ENCODE assay signal across 1 cellular context in genomic region chr2:238290715-238291549, GRCh38.
TF ChIP-seq lines count a peak whose summit lies in the region.

No MANE protein-coding gene starts in this region.

TF ChIP-seq in IMR-90, 13 proteins besides CTCF, POLR2A, EP300 and RAD21:
- TF ChIP-seq MAZ (IDR thresholded peaks at IDR 0.05; ENCODE audit: borderline replicate concordance, low read depth, low read length) = no peak
- no peak for TF ChIP-seq NFE2L2 (IDR thresholded peaks at IDR 0.05; ENCODE audit: low read depth, low read length)
- no peak for TF ChIP-seq SMC3 (IDR thresholded peaks at IDR 0.05; ENCODE audit: low read depth, low read length)
- no peak for TF ChIP-seq CEBPB (IDR thresholded peaks at IDR 0.05; ENCODE audit: low read depth, low read length)
- no peak for TF ChIP-seq USF2 (IDR thresholded peaks at IDR 0.05; ENCODE audit: low read depth, low read length)
- TF ChIP-seq FOS (IDR thresholded peaks at IDR 0.05; ENCODE audit: low read depth, low read length) = no peak
- TF ChIP-seq ELK1 (IDR thresholded peaks at IDR 0.05; ENCODE audit: borderline replicate concordance, low read depth, low read length) = no peak
- no peak for TF ChIP-seq MXI1 (IDR thresholded peaks at IDR 0.05; ENCODE audit: borderline replicate concordance, low read depth, low read length)
- TF ChIP-seq BHLHE40 (IDR thresholded peaks at IDR 0.05; ENCODE audit: low read depth, low read length) = no peak
- no peak for TF ChIP-seq MAFK (IDR thresholded peaks at IDR 0.05; ENCODE audit: low read depth, low read length)
- TF ChIP-seq RFX5 (IDR thresholded peaks at IDR 0.05; ENCODE audit: low read depth, low read length) = no peak
- TF ChIP-seq RCOR1 (IDR thresholded peaks at IDR 0.05; ENCODE audit: insufficient replicate concordance, low read length) = no peak
- TF ChIP-seq CHD1 (IDR thresholded peaks at IDR 0.05; ENCODE audit: low read depth, low read length) = no peak
